ENCODE assay signal across 8 cellular contexts in genomic region chr4:6372649-6373525, GRCh38.
DNase-seq lines count a peak whose midpoint lies in the region; ATAC-seq lines count a peak whose summit lies in the region.

No MANE protein-coding gene starts in this region.

- no peaks in the 10 kb centered on the region for H3K9me3 Mint-ChIP-seq in stimulated activated naive CD8-positive, alpha-beta T cell treated with anti-CD3 and anti-CD28 coated beads, Interleukin-15, amount 100 ng/mL, for 72 hours

- ATAC-seq in stimulated activated naive CD8-positive, alpha-beta T cell treated with anti-CD3 and anti-CD28 coated beads, Interleukin-15, amount 100 ng/mL, for 72 hours = peak; percentile 68
- ATAC-seq in stimulated activated naive CD8-positive, alpha-beta T cell treated with anti-CD3 and anti-CD28 coated beads, Interleukin-15, Interleukin-2, amounts not matched to agents 100 U/mL and 50 U/mL, for 24 hours = no peak
- ATAC-seq in HG03108 (IDR thresholded peaks at IDR 0.05; ENCODE audit: unreplicated experiment) (peak; percentile 56), GM18907 (IDR thresholded peaks at IDR 0.05; ENCODE audit: unreplicated experiment) (no peak), GM21576 (IDR thresholded peaks at IDR 0.05; ENCODE audit: unreplicated experiment) (no peak)

- peaks cover 8% of the 10 kb centered on the region for H3K27me3 Mint-ChIP-seq in stimulated activated naive CD8-positive, alpha-beta T cell treated with anti-CD3 and anti-CD28 coated beads, Interleukin-15, amount 100 ng/mL, for 72 hours

- no peak overlapping the region for H3K27ac Mint-ChIP-seq in stimulated activated naive CD8-positive, alpha-beta T cell treated with anti-CD3 and anti-CD28 coated beads, Interleukin-15, amount 100 ng/mL, for 72 hours

- peak in 1 of 2 donors; percentile 15 for DNase-seq in stimulated activated naive CD8-positive, alpha-beta T cell treated with anti-CD3 and anti-CD28 coated beads, Interleukin-15, amount 100 ng/mL, for 72 hours
- no peak for DNase-seq in stimulated activated naive CD8-positive, alpha-beta T cell treated with anti-CD3 and anti-CD28 coated beads, Interleukin-15, Interleukin-2, amounts not matched to agents 100 U/mL and 50 U/mL, for 24 hours
- DNase-seq in RPMI7951 (ENCODE audit: low read depth) (peak; percentile 8), fibroblast of the conjunctiva (ENCODE audit: low read depth) (peak; percentile 10), NCI-H1048 (lab: John Stamatoyannopoulos, UW) (no peak)

- no peak overlapping the region for H3K4me3 Mint-ChIP-seq in stimulated activated naive CD8-positive, alpha-beta T cell treated with anti-CD3 and anti-CD28 coated beads, Interleukin-15, amount 100 ng/mL, for 72 hours

- H3K4me1 Mint-ChIP-seq in stimulated activated naive CD8-positive, alpha-beta T cell treated with anti-CD3 and anti-CD28 coated beads, Interleukin-15, amount 100 ng/mL, for 72 hours = no peaks in the 10 kb centered on the region

Comparison
In these comparisons a context has a peak if more than half of its experiments do, and no peak if none do; other contexts are left out.
1. ATAC-seq: peak in stimulated activated naive CD8-positive, alpha-beta T cell treated with anti-CD3 and anti-CD28 coated beads, Interleukin-15, amount 100 ng/mL, for 72 hours (single experiment) and HG03108 (single experiment); none in stimulated activated naive CD8-positive, alpha-beta T cell treated with anti-CD3 and anti-CD28 coated beads, Interleukin-15, Interleukin-2, amounts not matched to agents 100 U/mL and 50 U/mL, for 24 hours (single experiment), GM18907 (single experiment) and GM21576 (single experiment).
2. DNase-seq: peak in RPMI7951 (single experiment) and fibroblast of the conjunctiva (single experiment); none in stimulated activated naive CD8-positive, alpha-beta T cell treated with anti-CD3 and anti-CD28 coated beads, Interleukin-15, Interleukin-2, amounts not matched to agents 100 U/mL and 50 U/mL, for 24 hours (single experiment) and NCI-H1048 (single experiment).